14 cellular contexts compared by ENCODE assay signal in genomic region chr18:54240629-54241107, GRCh38. TPM values are rescaled to one million over a fixed set of nuclear protein-coding genes. Genes with fewer than 3 reads are reported as not detected.
DNase-seq lines count a peak whose midpoint lies in the region; ATAC-seq and TF ChIP-seq lines count a peak whose summit lies in the region.
"Had no signal": no experiment of that assay in that cellular context is flagged by ENCODE, and none has a peak within 500 bp of the region (broad histone marks: within the 10 kb centered on the region; RNA-seq: fewer than 3 reads in every experiment).

No MANE protein-coding gene starts in this region.

- no peaks in the 10 kb centered on the region for H3K4me1 Mint-ChIP-seq in MCF 10A (ENCODE audit: insufficient read depth, unreplicated experiment)
- peaks cover 4% of the 10 kb centered on the region for H3K4me1 Mint-ChIP-seq in neural progenitor cell

- peak overlapping the region; percentile 12 for H2AFZ ChIP-seq in neural progenitor cell (replicated peaks)

- no peak overlapping the region for H3K4me3 ChIP-seq in neural progenitor cell
- no peak overlapping the region for H3K4me3 ChIP-seq in upper lobe of right lung
- no peak overlapping the region for H3K4me3 ChIP-seq in uterus

- ATAC-seq in left cardiac atrium (peak; percentile 51 to 84), upper lobe of right lung (peak; percentile 90)
- ATAC-seq: activated CD8-positive, alpha-beta T cell treated with anti-CD3 and anti-CD28 coated beads, Interleukin-2, amount 10 ng/mL, durations not matched to agents 7 days and 5 days; PC-3 had no signal

- H3K9me3 Mint-ChIP-seq in MCF 10A (ENCODE audit: unreplicated experiment) (no peaks in the 10 kb centered on the region), neural progenitor cell (peaks cover 3% of the 10 kb centered on the region)
- H3K9me3 Mint-ChIP-seq: activated T-helper 2 cell treated with anti-CD3 and anti-CD28 coated beads, Interferon-gamma antibody, Interleukin-2, Interleukin-4, amounts not matched to agents 10 μg/mL and 5 μg/mL and 100 μg/mL, durations not matched to agents 14 hours and 24 hours and 36 hours had no signal

- TF ChIP-seq CTCF in MCF 10A (IDR thresholded peaks at IDR 0.05; ENCODE audit: unreplicated experiment) (no peak), neural progenitor cell (IDR thresholded peaks at IDR 0.05) (no peak), upper lobe of right lung (IDR thresholded peaks at IDR 0.05) (no peak), uterus (IDR thresholded peaks at IDR 0.05) (no peak)

- H3K27ac Mint-ChIP-seq in MCF 10A (ENCODE audit: low read depth, unreplicated experiment), result no peak overlapping the region
- H3K27ac Mint-ChIP-seq in neural progenitor cell, result no peak overlapping the region
- H3K27ac Mint-ChIP-seq: activated CD8-positive, alpha-beta T cell treated with anti-CD3 and anti-CD28 coated beads, Interleukin-2, amount 10 ng/mL, durations not matched to agents 7 days and 5 days; activated T-helper 2 cell treated with anti-CD3 and anti-CD28 coated beads, Interferon-gamma antibody, Interleukin-2, Interleukin-4, amounts not matched to agents 10 μg/mL and 5 μg/mL and 100 μg/mL, durations not matched to agents 14 hours and 24 hours and 36 hours had no signal

- no peaks in the 10 kb centered on the region for H3K27me3 Mint-ChIP-seq in MCF 10A (ENCODE audit: insufficient read depth, unreplicated experiment)
- no peaks in the 10 kb centered on the region for H3K27me3 Mint-ChIP-seq in neural progenitor cell (ENCODE audit: insufficient read depth, low read depth)

- no peak for DNase-seq in left cardiac atrium
- DNase-seq in cardiac septum (ENCODE audit: low spot score), result no peak
- DNase-seq in MCF 10A (ENCODE audit: unreplicated experiment), result peak; percentile 32
- no peak for DNase-seq in neural progenitor cell (ENCODE audit: low spot score)
- peak; percentile 88 for DNase-seq in upper lobe of right lung
- no peak for DNase-seq in kidney tubule cell (ENCODE audit: low spot score)
- DNase-seq in uterus, result no peak
- no peak for DNase-seq in amniotic stem cell (lab: John Stamatoyannopoulos, UW)
- DNase-seq: activated CD8-positive, alpha-beta T cell treated with anti-CD3 and anti-CD28 coated beads, Interleukin-2, amount 10 ng/mL, durations not matched to agents 7 days and 5 days; Calu3; effector CD8-positive, alpha-beta T cell; NCI-H1092 treated with DMSO at 0.1 percent for 48 hours; PC-3 had no signal

- no peaks in the 10 kb centered on the region for H3K79me2 ChIP-seq in neural progenitor cell (ENCODE audit: low read depth)

- intact Hi-C loops in left cardiac atrium (cut with DNase I), result no loop called here
- intact Hi-C loops in cardiac septum (cut with DNase I), result no loop called here
- intact Hi-C loops in MCF 10A (cut with micrococcal nuclease), result no loop called here
- intact Hi-C loops in upper lobe of right lung (cut with DNase I), result no loop called here
- intact Hi-C loops in uterus (cut with DNase I; ENCODE audit: low total_unique reads), result no loop called here

- no peak overlapping the region for H3K4me2 ChIP-seq in neural progenitor cell

- H3K36me3 ChIP-seq in neural progenitor cell (no peaks in the 10 kb centered on the region), upper lobe of right lung (no peaks in the 10 kb centered on the region), uterus (no peaks in the 10 kb centered on the region)

- no peaks in the 10 kb centered on the region for H3K36me3 Mint-ChIP-seq in MCF 10A (ENCODE audit: insufficient read depth, unreplicated experiment)
- no peaks in the 10 kb centered on the region for H3K36me3 Mint-ChIP-seq in neural progenitor cell

- H4K20me1 ChIP-seq in neural progenitor cell (ENCODE audit: low read depth), result no peaks in the 10 kb centered on the region

- CTCF ChIA-PET in MCF 10A (lab: Yijun Ruan, JAX), result interaction anchor here (0.8 to 1.4 kb wide), 3 partner anchors 8 to 30 kb away, joined by 3 to 8 read pairs (median 4); partner anchors contain the start of gene POLI

- H3K27ac ChIP-seq in neural progenitor cell, result no peak overlapping the region
- peak overlapping the region; percentile 30 for H3K27ac ChIP-seq in upper lobe of right lung
- H3K27ac ChIP-seq in uterus, result no peak overlapping the region

- H3K4me3 Mint-ChIP-seq in MCF 10A (ENCODE audit: unreplicated experiment), result no peak overlapping the region
- H3K4me3 Mint-ChIP-seq in neural progenitor cell, result no peak overlapping the region
- H3K4me3 Mint-ChIP-seq: activated CD8-positive, alpha-beta T cell treated with anti-CD3 and anti-CD28 coated beads, Interleukin-2, amount 10 ng/mL, durations not matched to agents 7 days and 5 days had no signal

- H3K9ac ChIP-seq in neural progenitor cell, result no peak overlapping the region

- H3K9me3 ChIP-seq in neural progenitor cell (ENCODE audit: low read depth) (no peaks in the 10 kb centered on the region), upper lobe of right lung (no peaks in the 10 kb centered on the region), uterus (no peaks in the 10 kb centered on the region)

- TF ChIP-seq POLR2A in uterus (IDR thresholded peaks at IDR 0.05), result no peak

- H3K27me3 ChIP-seq in neural progenitor cell (no peaks in the 10 kb centered on the region), upper lobe of right lung (no peaks in the 10 kb centered on the region), uterus (no peaks in the 10 kb centered on the region)

- H3K4me1 ChIP-seq in neural progenitor cell (peaks cover 17% of the 10 kb centered on the region), upper lobe of right lung (peaks cover 10% of the 10 kb centered on the region), uterus (no peaks in the 10 kb centered on the region)

- peaks cover 6% of the 10 kb centered on the region for H3F3A ChIP-seq in neural progenitor cell (ENCODE audit: low read depth)

- BruUV-seq in MCF 10A (replicated peaks; lab: Mats Ljungman, UMichigan), result no TSS peak

- POLR2A ChIA-PET in MCF 10A (lab: Yijun Ruan, JAX), result interaction anchor here (0.6 to 2.2 kb wide), 4 partner anchors 11 to 85 kb away, joined by 3 to 9 read pairs (median 5); partner anchors contain the start of genes MBD2 and POLI

RNA-seq across cellular contexts. Expression of gene MBD2, which starts 16.2 kb away (rescaled TPM):
- total RNA-seq in left cardiac atrium (10 to 100 TPM; 69.9 to 73.4 TPM), cardiac septum (33.4 TPM), MCF 10A (2022) (179 and 194 TPM in 2 replicates), neural progenitor cell (ENCODE audit: low replicate concordance) (36.5 and 42.1 TPM in 2 replicates), upper lobe of right lung (78.4 TPM), uterus (10 to 100 TPM; 10.8 to 76.9 (median 26.0) TPM)

RNA-seq across cellular contexts. Expression of gene POLI, which starts 28.6 kb away (rescaled TPM):
- 10 to 100 TPM; 18.7 to 20.1 TPM for total RNA-seq in left cardiac atrium
- total RNA-seq in cardiac septum, result 22.4 TPM
- 34.7 and 37.4 TPM in 2 replicates for total RNA-seq in MCF 10A (2022)
- 103 and 191 TPM in 2 replicates for total RNA-seq in neural progenitor cell (ENCODE audit: low replicate concordance)
- 32.0 TPM for total RNA-seq in upper lobe of right lung
- total RNA-seq in uterus, result 100 to 1,000 TPM in 1 of 4 donors, 10 to 100 TPM in 3; 41.5 to 102 (median 65.3) TPM

Comparison
In these comparisons a context has a peak if more than half of its experiments do, and no peak if none do; other contexts are left out.
1. DNase-seq: peak in MCF 10A (single experiment) and upper lobe of right lung (single experiment); none in left cardiac atrium (single experiment), cardiac septum (single experiment), neural progenitor cell (single experiment), kidney tubule cell (single experiment), uterus (0 of 2) and amniotic stem cell (single experiment).